In genomic region chr17:2511138-2511461, GRCh38 we compare ENCODE assay signal across 9 cellular contexts. TPM values are rescaled to one million over a fixed set of nuclear protein-coding genes. Genes with fewer than 3 reads are reported as not detected.
DNase-seq lines count a peak whose midpoint lies in the region; ATAC-seq and TF ChIP-seq lines count a peak whose summit lies in the region.
"Had no signal": no experiment of that assay in that cellular context is flagged by ENCODE, and none has a peak within 500 bp of the region (broad histone marks: within the 10 kb centered on the region; RNA-seq: fewer than 3 reads in every experiment).

No MANE protein-coding gene starts in this region.

- DNase-seq in GM23248 (no peak), stomach (no peak), NCI-H1417 (lab: John Stamatoyannopoulos, UW) (no peak), NOMO-1 treated with dmso at 0.1 percent for 144 hours (lab: John Stamatoyannopoulos, UW; ENCODE audit: unreplicated experiment) (no peak)
- no peak for DNase-seq in stimulated activated effector memory CD8-positive, alpha-beta T cell treated with anti-CD3 and anti-CD28 coated beads, Interleukin-12 subunit alpha, Interleukin-12 subunit beta, amount 100 ng/mL, for 72 hours (ENCODE audit: low spot score in 2 of 2)

- H3K27ac ChIP-seq in GM23248 (peak overlapping the region; percentile 97), adipose tissue (ENCODE audit: low read depth, low read length) (peak overlapping the region; percentile 79), stomach (peak overlapping the region; percentile 84 to 94 (median 92))

- no peaks in the 10 kb centered on the region for H3K9me2 ChIP-seq in GM23248 (ENCODE audit: insufficient read depth)

- H3K4me3 ChIP-seq in GM23248 (peak overlapping the region; percentile 96), iPS-15b (ENCODE audit: low read depth, low read length) (peak overlapping the region; percentile 80), stomach (peak overlapping the region; percentile 70 to 81 (median 73))

- H3K27ac Mint-ChIP-seq in stimulated activated effector memory CD8-positive, alpha-beta T cell treated with anti-CD3 and anti-CD28 coated beads, Interleukin-12 subunit alpha, Interleukin-12 subunit beta, amount 100 ng/mL, for 72 hours: no peak overlapping the region

- H3K4me2 ChIP-seq in GM23248 (ENCODE audit: unreplicated experiment): peak overlapping the region; percentile 91

- H3K27me3 ChIP-seq in GM23248 (replicated peaks; ENCODE audit: insufficient read depth) (no peaks in the 10 kb centered on the region), iPS-15b (ENCODE audit: control insufficient read depth, insufficient read depth, low read length) (no peaks in the 10 kb centered on the region), stomach (no peaks in the 10 kb centered on the region)

- 1 to 2% methylated on average over 5 of the region's 5 CpGs for WGBS in GM23248 (ENCODE audit: low coverage in 1 of 2, low lambda C conversion rate in 2 of 2, missing lambda C conversion rate in 2 of 2), 2 experiments
- 1 to 3% (median 1%) methylated on average over 5 of the region's 5 CpGs for WGBS in adipose tissue, 3 donors
- WGBS in stomach, 5 donors: 0 to 1% (median 0%) methylated on average over 5 of the region's 5 CpGs

- peaks cover 11% of the 10 kb centered on the region for H3K4me1 ChIP-seq in GM23248 (ENCODE audit: insufficient read depth)
- peaks cover 3% of the 10 kb centered on the region for H3K4me1 ChIP-seq in iPS-15b (ENCODE audit: control insufficient read depth, insufficient read depth, low read length)
- peaks cover 10 to 38% (median 29%) of the 10 kb centered on the region in 4 donors for H3K4me1 ChIP-seq in stomach

- H3K4me3 Mint-ChIP-seq in stimulated activated effector memory CD8-positive, alpha-beta T cell treated with anti-CD3 and anti-CD28 coated beads, Interleukin-12 subunit alpha, Interleukin-12 subunit beta, amount 100 ng/mL, for 72 hours: no peak overlapping the region
- H3K4me3 Mint-ChIP-seq: activated B cell treated with CpG ODN at 0.5 μM for 24 hours had no signal

- peaks cover 35% of the 10 kb centered on the region for H3K79me2 ChIP-seq in GM23248 (ENCODE audit: insufficient read depth)

- TF ChIP-seq CTCF in stomach (IDR thresholded peaks at IDR 0.05): no peak

- peaks cover 15% of the 10 kb centered on the region for H3K36me3 Mint-ChIP-seq in stimulated activated effector memory CD8-positive, alpha-beta T cell treated with anti-CD3 and anti-CD28 coated beads, Interleukin-12 subunit alpha, Interleukin-12 subunit beta, amount 100 ng/mL, for 72 hours

- no peaks in the 10 kb centered on the region for H3K9me3 ChIP-seq in GM23248 (ENCODE audit: low read depth)
- H3K9me3 ChIP-seq in iPS-15b (ENCODE audit: control insufficient read depth, insufficient read depth, low read length): no peaks in the 10 kb centered on the region
- H3K9me3 ChIP-seq in stomach: no peaks in the 10 kb centered on the region

- TF ChIP-seq POLR2A in stomach (IDR thresholded peaks at IDR 0.05): no peak

- H3K36me3 ChIP-seq in GM23248 (ENCODE audit: low read depth): no peaks in the 10 kb centered on the region
- peaks cover 4% of the 10 kb centered on the region for H3K36me3 ChIP-seq in iPS-15b (ENCODE audit: control insufficient read depth, insufficient read depth, low read length)
- H3K36me3 ChIP-seq in stomach: no peaks in the 10 kb centered on the region

- peak overlapping the region; percentile 100 for H2AFZ ChIP-seq in GM23248

- H3K4me1 Mint-ChIP-seq in stimulated activated effector memory CD8-positive, alpha-beta T cell treated with anti-CD3 and anti-CD28 coated beads, Interleukin-12 subunit alpha, Interleukin-12 subunit beta, amount 100 ng/mL, for 72 hours: peaks cover 14% of the 10 kb centered on the region

- no peaks in the 10 kb centered on the region for H4K20me1 ChIP-seq in GM23248 (ENCODE audit: insufficient read depth)

- in situ Hi-C loops in GM23248 (cut with MboI): no loop called here

- intact Hi-C loops in stomach (cut with DNase I; ENCODE audit: low total_unique reads): no loop called here

- no peak for ATAC-seq in HG03460 (IDR thresholded peaks at IDR 0.05; ENCODE audit: unreplicated experiment)
- ATAC-seq in stimulated activated effector memory CD8-positive, alpha-beta T cell treated with anti-CD3 and anti-CD28 coated beads, Interleukin-12 subunit alpha, Interleukin-12 subunit beta, amount 100 ng/mL, for 72 hours: no peak

- H3F3A ChIP-seq in GM23248 (ENCODE audit: insufficient read depth): peaks cover 17% of the 10 kb centered on the region

- no peaks in the 10 kb centered on the region for H3K9me3 Mint-ChIP-seq in stimulated activated effector memory CD8-positive, alpha-beta T cell treated with anti-CD3 and anti-CD28 coated beads, Interleukin-12 subunit alpha, Interleukin-12 subunit beta, amount 100 ng/mL, for 72 hours
- H3K9me3 Mint-ChIP-seq: activated B cell treated with CpG ODN at 0.5 μM for 24 hours had no signal

- TF ChIP-seq EP300 in stomach (IDR thresholded peaks at IDR 0.05): no peak

- H3K9ac ChIP-seq in GM23248 (peak overlapping the region; percentile 98), iPS-15b (ENCODE audit: low read depth, low read length) (peak overlapping the region; percentile 99)

RNA-seq across cellular contexts. Expression of gene METTL16, which starts 0.6 kb away (rescaled TPM):
- 9.7 and 12.0 TPM in 2 replicates for total RNA-seq in GM23248 (2014; rRNA removed; shearing (Covaris generic))
- 13.0 and 14.4 TPM in 2 replicates for polyA plus RNA-seq in GM23248 (2016; fragmentation: Nextera tagmentation; extraction: Ambion mirVana)
- 10 to 100 TPM in 2 of 3 donors, 1 to 10 TPM in 1; 7.2 to 16.9 (median 11.2) TPM for polyA plus RNA-seq in adipose tissue
- total RNA-seq in stomach: 100 to 1,000 TPM in 1 of 5 donors, 10 to 100 TPM in 4; 12.3 to 108 (median 23.5) TPM
- polyA plus RNA-seq in stomach: 10 to 100 TPM; 11.3 to 19.5 (median 13.4) TPM
